In genomic region chr12:123150804-123151678, GRCh38 we compare ENCODE assay signal across 1 cellular context.
TF ChIP-seq lines count a peak whose summit lies in the region.

Gene PITPNM2 (minus strand): TSS chr12:123151090. CDS start chr12:123034590, 116,500 bp downstream.

TF ChIP-seq in HCT116, 20 proteins besides CTCF, POLR2A, EP300 and RAD21 (continued from another document):
- TF ChIP-seq, protein P1, sequence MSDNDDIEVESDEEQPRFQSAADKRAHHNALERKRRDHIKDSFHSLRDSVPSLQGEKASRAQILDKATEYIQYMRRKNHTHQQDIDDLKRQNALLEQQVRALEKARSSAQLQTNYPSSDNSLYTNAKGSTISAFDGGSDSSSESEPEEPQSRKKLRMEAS (IDR thresholded peaks at IDR 0.05): peak; percentile 46; the same call in 1 of the 2 replicates
- no peak for TF ChIP-seq YY1 (IDR thresholded peaks at IDR 0.05; ENCODE audit: extremely low read depth, insufficient replicate concordance, low read depth, low read length)
- TF ChIP-seq ATF3 (IDR thresholded peaks at IDR 0.05): no peak
- no peak for TF ChIP-seq JUND (IDR thresholded peaks at IDR 0.05)
- no peak for TF ChIP-seq EZH2phosphoT487 (IDR thresholded peaks at IDR 0.05; ENCODE audit: borderline replicate concordance)
- no peak for TF ChIP-seq SIN3A (IDR thresholded peaks at IDR 0.05; ENCODE audit: low read depth)
- TF ChIP-seq EZH2 (IDR thresholded peaks at IDR 0.05): no peak
